In genomic region chr20:37392441-37393195, GRCh38 we compare ENCODE assay signal across 8 cellular contexts. TPM values are rescaled to one million over a fixed set of nuclear protein-coding genes. Genes with fewer than 3 reads are reported as not detected.
DNase-seq lines count a peak whose midpoint lies in the region; ATAC-seq and TF ChIP-seq lines count a peak whose summit lies in the region.

No MANE protein-coding gene starts in this region.

- in situ Hi-C loops in SK-MEL-5 (cut with HindIII; ENCODE audit: low pct_unique_long_range_greater_than_20kb, low sequenced_read_pairs) = no loop called here

- DNase-seq in AG04450 (ENCODE audit: low read depth, low spot score) (no peak), GM10266 (ENCODE audit: extremely low spot score) (no peak), SK-MEL-5 (ENCODE audit: low read depth, low spot score) (peak; percentile 61), glutamatergic neuron (no peak), NCI-H2171 (lab: John Stamatoyannopoulos, UW) (no peak), COLO829 (ENCODE audit: low spot score) (no peak), omental fat pad (ENCODE audit: low spot score) (no peak)

- H3K4me1 Mint-ChIP-seq in glutamatergic neuron (ENCODE audit: low read depth, unreplicated experiment) = peaks cover 19% of the 10 kb centered on the region

- TF ChIP-seq CTCF in AG04450 (IDR thresholded peaks at IDR 0.05; ENCODE audit: low read depth, low read length) (peak; percentile 44; the same call in 1 of the 2 replicates), GM10266 (IDR thresholded peaks at IDR 0.05; ENCODE audit: control insufficient read depth, insufficient read depth, low read depth, missing control alignments) (peak; percentile 33), glutamatergic neuron (IDR thresholded peaks at IDR 0.05; ENCODE audit: partially characterized antibody, unreplicated experiment) (peak; percentile 43), omental fat pad (IDR thresholded peaks at IDR 0.05) (no peak)

- H3K27ac ChIP-seq in AG04450 (ENCODE audit: low read depth, low read length) = no peak overlapping the region

- no peaks in the 10 kb centered on the region for H3K27me3 ChIP-seq in AG04450 (ENCODE audit: control insufficient read depth, insufficient read depth, low read length)

- ATAC-seq in GM18868 (IDR thresholded peaks at IDR 0.05; ENCODE audit: unreplicated experiment) (no peak), omental fat pad (ENCODE audit: low FRiP score) (no peak)

- no peak overlapping the region for H3K4me3 ChIP-seq in AG04450 (ENCODE audit: low read depth, low read length)

- H3K4me3 Mint-ChIP-seq in glutamatergic neuron (ENCODE audit: unreplicated experiment) = no peak overlapping the region

- no peaks in the 10 kb centered on the region; the same call in 1 of the 2 replicates for H3K9me3 ChIP-seq in AG04450 (ENCODE audit: control insufficient read depth, insufficient read depth, low read length)

- H3K27ac Mint-ChIP-seq in glutamatergic neuron (ENCODE audit: unreplicated experiment) = no peak overlapping the region

- peaks cover 10% of the 10 kb centered on the region for H3K9me3 Mint-ChIP-seq in glutamatergic neuron (ENCODE audit: unreplicated experiment)

- CTCF ChIA-PET in AG04450 (lab: Charles Lee) = interaction anchor here (0.6 to 2.7 kb wide), 3 partner anchors 142 to 338 kb away, joined by 4 to 10 read pairs (median 4); no protein-coding TSS in a partner anchor

- H3K36me3 Mint-ChIP-seq in glutamatergic neuron (ENCODE audit: unreplicated experiment) = no peaks in the 10 kb centered on the region

- peaks cover 13% of the 10 kb centered on the region for H3K27me3 Mint-ChIP-seq in glutamatergic neuron (ENCODE audit: unreplicated experiment)

- POLR2A ChIA-PET in AG04450 (lab: Yijun Ruan, JAX) = no interaction called here

RNA-seq across cellular contexts. Expression of gene SRC, which starts 46.7 kb away (rescaled TPM):
- polyA plus RNA-seq in AG04450 (2011; rRNA removed) = 13.9 and 19.1 TPM in 2 replicates
- polyA minus RNA-seq in AG04450 (2011; rRNA and poly(A)+ RNA removed) = 21.9 and 28.6 TPM in 2 replicates
- 5.7 and 7.3 TPM in 2 replicates for total RNA-seq in SK-MEL-5 (2014; rRNA removed; shearing (Covaris generic))
- polyA plus RNA-seq in SK-MEL-5 (2015; cell fraction: cytosol; rRNA removed) = 16.0 and 21.0 TPM in 2 replicates
- 27.1 and 30.4 TPM in 2 replicates for polyA plus RNA-seq in SK-MEL-5 (2015; cell fraction: nucleus; rRNA removed)
- total RNA-seq in glutamatergic neuron (ENCODE audit: unreplicated experiment) = 39.2 TPM
- 10 to 100 TPM; 15.1 to 29.3 (median 19.7) TPM for total RNA-seq in omental fat pad

Comparison
In these comparisons a context has a peak if more than half of its experiments do, and no peak if none do; other contexts are left out.
1. CTCF ChIP-seq: peak in AG04450 (single experiment), GM10266 (single experiment) and glutamatergic neuron (single experiment); none in omental fat pad (0 of 3).